ENCODE assay signal across 16 cellular contexts in the genomic region with DNA sequence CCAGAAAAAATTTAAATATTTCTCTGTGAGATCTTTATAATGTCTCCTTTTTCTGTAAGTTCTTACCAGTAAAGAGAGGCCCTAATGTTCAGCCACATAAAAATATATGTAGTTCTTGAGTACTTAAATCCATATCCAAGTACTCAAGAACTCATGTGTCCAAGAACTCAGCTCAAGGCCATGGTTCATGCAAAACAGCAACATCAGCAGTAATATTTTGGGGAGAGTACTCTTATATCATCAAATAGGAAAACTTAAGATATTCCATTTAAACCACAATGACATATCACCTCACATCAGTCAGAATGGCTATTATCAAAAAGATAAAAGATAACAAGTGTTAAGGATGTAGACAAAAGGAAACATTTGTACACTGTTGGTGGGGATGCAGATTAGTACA. TPM values are rescaled to one million over a fixed set of nuclear protein-coding genes. Genes with fewer than 3 reads are reported as not detected.
A peak's percentile ranks its signal among the peaks of the same experiment; 100 is the strongest.
DNase-seq lines count a peak whose midpoint lies in the region; ATAC-seq, FAIRE-seq and TF ChIP-seq lines count a peak whose summit lies in the region.
"Had no signal": no experiment of that assay in that cellular context is flagged by ENCODE, and none has a peak within 500 bp of the region (broad histone marks: within the 10 kb centered on the region; RNA-seq: fewer than 3 reads in every experiment).

No MANE protein-coding gene starts in this region.

- no peaks in the 10 kb centered on the region for H4K20me1 ChIP-seq in HepG2 (ENCODE audit: insufficient read depth, low read length)
- H4K20me1 ChIP-seq: BLaER1 had no signal

- no peaks in the 10 kb centered on the region for H3K79me2 ChIP-seq in HepG2 (ENCODE audit: insufficient read depth, low read length)

- POLR2A ChIA-PET in HepG2 (lab: Yijun Ruan, JAX): no interaction called here
- POLR2A ChIA-PET in activated B cell treated with CpG ODN at 0.5 μM for 24 hours (lab: Charles Lee): interaction anchor here (0.6 to 6.9 kb wide), 6 partner anchors 13 to 169 kb away, joined by 3 to 387 read pairs (median 8); a partner anchor contains a TSS

- no peak overlapping the region for H3K9ac ChIP-seq in HepG2 (ENCODE audit: insufficient read depth, low read depth, low read length)
- H3K9ac ChIP-seq: BLaER1 had no signal

- H3K36me3 ChIP-seq in HepG2 (replicated peaks in 1 of 2; ENCODE audit: control insufficient read depth in 1 of 2, insufficient read depth in 2 of 2, low read length in 2 of 2) (no peaks in the 10 kb centered on the region), right lobe of liver (no peaks in the 10 kb centered on the region), BE2C (no peaks in the 10 kb centered on the region)
- H3K36me3 ChIP-seq: BLaER1 had no signal

- no peak overlapping the region for H2AFZ ChIP-seq in HepG2 (ENCODE audit: low read length)

- no TSS peak for BruUV-seq in HepG2 (replicated peaks; lab: Mats Ljungman, UMichigan)

- H3K9me3 Mint-ChIP-seq in activated B cell treated with CpG ODN at 0.5 μM for 24 hours (peaks cover 5% of the 10 kb centered on the region), naive B cell (peaks cover 0 to 21% (median 9%) of the 10 kb centered on the region in 7 donors), glutamatergic neuron (ENCODE audit: unreplicated experiment) (peaks cover 2% of the 10 kb centered on the region)

- peak overlapping the region; percentile 99 for H3K27ac Mint-ChIP-seq in activated B cell treated with CpG ODN at 0.5 μM for 24 hours
- peak overlapping the region; percentile 100 for H3K27ac Mint-ChIP-seq in naive B cell
- no peak overlapping the region for H3K27ac Mint-ChIP-seq in glutamatergic neuron (ENCODE audit: unreplicated experiment)
- H3K27ac Mint-ChIP-seq: HFFc6 had no signal

- no peak for TF ChIP-seq RAD21 in HepG2 (CRISPR knock-in tag; IDR thresholded peaks at IDR 0.05)

- H3K4me3 ChIP-seq in HepG2 (replicated peaks in 1 of 3; ENCODE audit: insufficient read depth in 1 of 3, low read depth in 2 of 3, low read length in 3 of 3) (no peak overlapping the region), right lobe of liver (no peak overlapping the region), BE2C (ENCODE audit: low read depth, low read length) (no peak overlapping the region)
- H3K4me3 ChIP-seq: BLaER1 had no signal

- intact Hi-C loops in HepG2 (cut with micrococcal nuclease; ENCODE audit: unreplicated experiment) (no loop called here), right lobe of liver (cut with DNase I) (no loop called here), activated B cell treated with CpG ODN at 0.5 μM for 24 hours (cut with micrococcal nuclease) (loop anchor here (2.0 to 10.0 kb wide), 5 partner anchors 31 to 302 kb away; no protein-coding TSS in a partner anchor), sciatic nerve (cut with DNase I) (no loop called here)

- H3K27me3 Mint-ChIP-seq in activated B cell treated with CpG ODN at 0.5 μM for 24 hours: no peaks in the 10 kb centered on the region
- H3K27me3 Mint-ChIP-seq in naive B cell: no peaks in the 10 kb centered on the region
- H3K27me3 Mint-ChIP-seq in glutamatergic neuron (ENCODE audit: unreplicated experiment): peaks cover 4% of the 10 kb centered on the region

- H3K27me3 ChIP-seq in HepG2 (ENCODE audit: control insufficient read depth in 1 of 2, insufficient read depth in 2 of 2, low read length in 2 of 2): peaks cover 1 to 10% of the 10 kb centered on the region in 2 experiments; a peak in 3 of 5 replicates
- no peaks in the 10 kb centered on the region for H3K27me3 ChIP-seq in right lobe of liver
- H3K27me3 ChIP-seq in BE2C: peaks cover 5% of the 10 kb centered on the region

- H3K36me3 Mint-ChIP-seq in activated B cell treated with CpG ODN at 0.5 μM for 24 hours (ENCODE audit: low read depth) (peaks cover 16% of the 10 kb centered on the region), naive B cell (peaks cover 19 to 20% of the 10 kb centered on the region in 2 donors), glutamatergic neuron (ENCODE audit: unreplicated experiment) (peaks cover 6% of the 10 kb centered on the region)
- H3K36me3 Mint-ChIP-seq: CD4-positive, CD25-positive, alpha-beta regulatory T cell had no signal

- in situ Hi-C loops in HepG2 (cut with HindIII; ENCODE audit: extremely low pct_ligation_motif_present, low pct_unique_long_range_greater_than_20kb): no loop called here

- no peak for DNase-seq in HepG2 (ENCODE audit: low spot score)
- DNase-seq in right lobe of liver: no peak
- no peak for DNase-seq in activated B cell treated with CpG ODN at 0.5 μM for 24 hours
- no peak for DNase-seq in naive B cell
- DNase-seq in BE2C: no peak
- no peak for DNase-seq in sciatic nerve (ENCODE audit: low spot score)
- no peak for DNase-seq in glutamatergic neuron
- DNase-seq: CD4-positive, CD25-positive, alpha-beta regulatory T cell; DMS 273 treated with DMSO at 0.1 percent for 48 hours; HCEC 1CT; HFFc6 had no signal

- TF ChIP-seq CTCF in HepG2 (CRISPR knock-in tag; IDR thresholded peaks at IDR 0.05) (no peak), right lobe of liver (IDR thresholded peaks at IDR 0.05) (no peak), activated B cell treated with CpG ODN at 0.5 μM for 24 hours (IDR thresholded peaks at IDR 0.05) (no peak), BE2C (IDR thresholded peaks at IDR 0.05; ENCODE audit: low read depth, low read length) (no peak), glutamatergic neuron (IDR thresholded peaks at IDR 0.05; ENCODE audit: partially characterized antibody, unreplicated experiment) (no peak)

- H3K4me3 Mint-ChIP-seq in activated B cell treated with CpG ODN at 0.5 μM for 24 hours: no peak overlapping the region
- H3K4me3 Mint-ChIP-seq in naive B cell: peak overlapping the region in 5 of 8 donors; percentile 4 to 99 (median 40)
- no peak overlapping the region for H3K4me3 Mint-ChIP-seq in glutamatergic neuron (ENCODE audit: unreplicated experiment)
- H3K4me3 Mint-ChIP-seq: CD4-positive, CD25-positive, alpha-beta regulatory T cell; HFFc6 had no signal

- H3K9me3 ChIP-seq in HepG2 (ENCODE audit: low read length) (peaks cover 14% of the 10 kb centered on the region), right lobe of liver (no peaks in the 10 kb centered on the region), BE2C (no peaks in the 10 kb centered on the region)
- H3K9me3 ChIP-seq: BLaER1 had no signal

- TF ChIP-seq POLR2A in HepG2 (IDR thresholded peaks at IDR 0.05; ENCODE audit: insufficient read depth in 1 of 2, low read depth in 2 of 2, low read length in 2 of 2) (no peak), right lobe of liver (IDR thresholded peaks at IDR 0.05) (no peak)

- FAIRE-seq in HepG2 (lab: Jason Lieb, UNC): no peak
- FAIRE-seq: A204.1 had no signal

- ATAC-seq in HepG2 (no peak), right lobe of liver (no peak), activated B cell treated with CpG ODN at 0.5 μM for 24 hours (ENCODE audit: low read depth) (no peak), naive B cell (ENCODE audit: low read depth in 2 of 2) (no peak), sciatic nerve (no peak)

- H3K4me2 ChIP-seq in HepG2 (ENCODE audit: low read depth, low read length): no peak overlapping the region
- H3K4me2 ChIP-seq: BLaER1 had no signal

- CTCF ChIA-PET in HepG2 (lab: Yijun Ruan, JAX; ENCODE audit: low intra/inter-chr PET ratio, low total read pairs): no interaction called here
- CTCF ChIA-PET in activated B cell treated with CpG ODN at 0.5 μM for 24 hours (lab: Charles Lee): interaction anchor here (1.2 kb wide), 1 partner anchor 116 kb away, joined by 3 read pairs; no protein-coding TSS in a partner anchor

- H3K4me1 ChIP-seq in HepG2 (ENCODE audit: insufficient read depth, low read length): no peaks in the 10 kb centered on the region
- no peaks in the 10 kb centered on the region for H3K4me1 ChIP-seq in right lobe of liver
- H3K4me1 ChIP-seq in BE2C: no peaks in the 10 kb centered on the region
- H3K4me1 ChIP-seq: BLaER1 had no signal

- TF ChIP-seq EP300 in HepG2 (IDR thresholded peaks at IDR 0.05; ENCODE audit: low read depth in 2 of 2, low read length in 2 of 2) (no peak), HepG2 (CRISPR knock-in tag; IDR thresholded peaks at IDR 0.05; ENCODE audit: borderline replicate concordance) (no peak)

- H3K27ac ChIP-seq in HepG2 (ENCODE audit: extremely low read length, insufficient read depth, low read length): no peak overlapping the region
- H3K27ac ChIP-seq in right lobe of liver: no peak overlapping the region
- H3K27ac ChIP-seq: BLaER1 had no signal

- peaks cover 46% of the 10 kb centered on the region for H3K4me1 Mint-ChIP-seq in activated B cell treated with CpG ODN at 0.5 μM for 24 hours
- H3K4me1 Mint-ChIP-seq in naive B cell: peaks cover 51 to 68% (median 60%) of the 10 kb centered on the region in 3 donors
- peaks cover 2% of the 10 kb centered on the region for H3K4me1 Mint-ChIP-seq in glutamatergic neuron (ENCODE audit: low read depth, unreplicated experiment)

RNA-seq across cellular contexts. Expression of a gene that starts 3.4 kb away (rescaled TPM):
- total RNA-seq in HepG2 (2016; rRNA removed; fragmentation: Illumina TruSeq; extraction: Trizol) (not detected in 2 replicates), right lobe of liver (10 to 100 TPM in 2 of 6 experiments, 1 to 10 TPM in 1, under 1 TPM in 2, not detected in 1; 0.33 to 14.7 (median 1.7) TPM), activated B cell treated with CpG ODN at 0.5 μM for 24 hours (262 and 310 TPM in 2 replicates), sciatic nerve (25.5 TPM), glutamatergic neuron (ENCODE audit: unreplicated experiment) (not detected)
- not detected in 2 replicates for total RNA-seq in HepG2 (2016; cell fraction: cytosol; rRNA removed; fragmentation: Illumina TruSeq; extraction: Trizol; ENCODE audit: low read depth)
- total RNA-seq in HepG2 (2016; cell fraction: insoluble cytoplasmic fraction; rRNA removed; fragmentation: Illumina TruSeq; extraction: Trizol): not detected in 2 replicates
- not detected in 2 replicates for total RNA-seq in HepG2 (2016; cell fraction: membrane; rRNA removed; fragmentation: Illumina TruSeq; extraction: Trizol)
- total RNA-seq in HepG2 (2016; cell fraction: nucleus; rRNA removed; fragmentation: Illumina TruSeq; extraction: Trizol): not detected in 2 replicates
- polyA plus RNA-seq in HepG2 (2011; rRNA removed) (not detected in 2 replicates), naive B cell (ENCODE audit: low read depth in 6 of 6) (1,000 to 10,000 TPM in 5 of 6 donors, 100 to 1,000 TPM in 1; 140 to 2,258 (median 1,433) TPM)
- 0.08 and 0.21 TPM in 2 replicates for polyA plus RNA-seq in HepG2 (2011; cell fraction: cytosol; rRNA removed)
- 0.10 and 0.18 TPM in 2 replicates for polyA plus RNA-seq in HepG2 (2011; cell fraction: nucleus; rRNA removed)
- not detected in 2 replicates for polyA plus RNA-seq in HepG2 (2012)
- not detected in 2 replicates for polyA plus RNA-seq in HepG2 (2016; cell fraction: cytosol; fragmentation: Illumina TruSeq; extraction: Trizol; ENCODE audit: low read depth)
- polyA plus RNA-seq in HepG2 (2016; cell fraction: insoluble cytoplasmic fraction; fragmentation: Illumina TruSeq; extraction: Trizol; ENCODE audit: low read depth): not detected in 2 replicates
- not detected in 2 replicates for polyA plus RNA-seq in HepG2 (2016; cell fraction: membrane; fragmentation: Illumina TruSeq; extraction: Trizol; ENCODE audit: low read depth)
- not detected in 2 replicates for polyA plus RNA-seq in HepG2 (2016; cell fraction: nucleus; fragmentation: Illumina TruSeq; extraction: Trizol; ENCODE audit: insufficient read depth, low read depth)
- 0.14 TPM in 1 of 2 replicates, not detected in the other for polyA minus RNA-seq in HepG2 (2011; rRNA and poly(A)+ RNA removed; ENCODE audit: low replicate concordance)
- polyA minus RNA-seq in HepG2 (2011; cell fraction: cytosol; rRNA and poly(A)+ RNA removed): not detected in 2 replicates
- not detected in 2 replicates for polyA minus RNA-seq in HepG2 (2011; cell fraction: nucleus; rRNA and poly(A)+ RNA removed)
- polyA plus RNA-seq in BE2C (2012; ENCODE audit: insufficient read depth, insufficient read length, low read depth): not detected
- total RNA-seq: H4, HFFc6, HT1080 had no signal
- polyA plus RNA-seq: AG04450 had no signal

RNA-seq across cellular contexts. Expression of a gene that starts 32.7 kb away (rescaled TPM):
- not detected in 2 replicates for total RNA-seq in HepG2 (2016; rRNA removed; fragmentation: Illumina TruSeq; extraction: Trizol)
- not detected in 2 replicates for total RNA-seq in HepG2 (2016; cell fraction: cytosol; rRNA removed; fragmentation: Illumina TruSeq; extraction: Trizol; ENCODE audit: low read depth)
- total RNA-seq in HepG2 (2016; cell fraction: insoluble cytoplasmic fraction; rRNA removed; fragmentation: Illumina TruSeq; extraction: Trizol): not detected in 2 replicates
- total RNA-seq in HepG2 (2016; cell fraction: membrane; rRNA removed; fragmentation: Illumina TruSeq; extraction: Trizol): not detected in 2 replicates
- total RNA-seq in HepG2 (2016; cell fraction: nucleus; rRNA removed; fragmentation: Illumina TruSeq; extraction: Trizol): not detected in 2 replicates
- polyA plus RNA-seq in HepG2 (2011; rRNA removed): not detected in 2 replicates
- 0.06 TPM in 1 of 2 replicates, not detected in the other for polyA plus RNA-seq in HepG2 (2011; cell fraction: cytosol; rRNA removed)
- polyA plus RNA-seq in HepG2 (2011; cell fraction: nucleus; rRNA removed): 0.14 and 0.31 TPM in 2 replicates
- polyA plus RNA-seq in HepG2 (2012): not detected in 2 replicates
- not detected in 2 replicates for polyA plus RNA-seq in HepG2 (2016; cell fraction: cytosol; fragmentation: Illumina TruSeq; extraction: Trizol; ENCODE audit: low read depth)
- not detected in 2 replicates for polyA plus RNA-seq in HepG2 (2016; cell fraction: insoluble cytoplasmic fraction; fragmentation: Illumina TruSeq; extraction: Trizol; ENCODE audit: low read depth)
- not detected in 2 replicates for polyA plus RNA-seq in HepG2 (2016; cell fraction: membrane; fragmentation: Illumina TruSeq; extraction: Trizol; ENCODE audit: low read depth)
- not detected in 2 replicates for polyA plus RNA-seq in HepG2 (2016; cell fraction: nucleus; fragmentation: Illumina TruSeq; extraction: Trizol; ENCODE audit: insufficient read depth, low read depth)
- polyA minus RNA-seq in HepG2 (2011; rRNA and poly(A)+ RNA removed; ENCODE audit: low replicate concordance): 0.89 TPM in 1 of 2 replicates, not detected in the other
- not detected in 2 replicates for polyA minus RNA-seq in HepG2 (2011; cell fraction: cytosol; rRNA and poly(A)+ RNA removed)
- not detected in 2 replicates for polyA minus RNA-seq in HepG2 (2011; cell fraction: nucleus; rRNA and poly(A)+ RNA removed)
- 10 to 100 TPM in 3 of 6 experiments, under 1 TPM in 3; 0.31 to 15.9 (median 5.4) TPM for total RNA-seq in right lobe of liver
- 628 and 664 TPM in 2 replicates for total RNA-seq in activated B cell treated with CpG ODN at 0.5 μM for 24 hours
- polyA plus RNA-seq in naive B cell (ENCODE audit: low read depth in 6 of 6): 1,000 to 10,000 TPM in 2 of 6 donors, 100 to 1,000 TPM in 4; 309 to 1,253 (median 783) TPM
- 0.88 TPM for polyA plus RNA-seq in BE2C (2012; ENCODE audit: insufficient read depth, insufficient read length, low read depth)
- total RNA-seq in sciatic nerve: 26.0 TPM
- total RNA-seq in glutamatergic neuron (ENCODE audit: unreplicated experiment): not detected
- total RNA-seq: H4, HFFc6, HT1080 had no signal
- polyA plus RNA-seq: AG04450 had no signal

Comparison
In these comparisons a context has a peak if more than half of its experiments do, and no peak if none do; other contexts are left out.
1. H3K4me3 Mint-ChIP-seq: peak in naive B cell (5 of 8); none in activated B cell treated with CpG ODN at 0.5 μM for 24 hours (single experiment) and glutamatergic neuron (single experiment).
2. RNA of a gene that starts 32.7 kb away (total RNA-seq): 628 to 664 TPM in activated B cell treated with CpG ODN at 0.5 μM for 24 hours; 26.0 TPM in sciatic nerve (single experiment), 0.31 to 15.9 TPM in right lobe of liver, not detected in HepG2 and not detected in glutamatergic neuron (single experiment); every median in the first group is over 10 times any median in the second.